In genomic region chr5:112655513-112655912, GRCh38 we compare ENCODE assay signal across 40 cellular contexts.
"Had no signal": no experiment of that assay in that cellular context is flagged by ENCODE, and none has a peak within 500 bp of the region (broad histone marks: within the 10 kb centered on the region; RNA-seq: fewer than 3 reads in every experiment).

No MANE protein-coding gene starts in this region.

- H3K4me3 Mint-ChIP-seq: activated naive CD4-positive, alpha-beta T cell treated with anti-CD3 and anti-CD28 coated beads for 36 hours; activated naive CD4-positive, alpha-beta T cell treated with anti-CD3 and anti-CD28 coated beads, Interleukin-2, amount 10 ng/mL, durations not matched to agents 7 days and 5 days; activated naive CD4-positive, alpha-beta T cell treated with anti-CD3 and anti-CD28 coated beads, Interleukin-2, amount 50 U/mL, for 24 hours; activated naive CD8-positive, alpha-beta T cell; activated naive CD8-positive, alpha-beta T cell treated with anti-CD3 and anti-CD28 coated beads for 36 hours; activated naive CD8-positive, alpha-beta T cell treated with anti-CD3 and anti-CD28 coated beads, Interleukin-2, amount 10 ng/mL, durations not matched to agents 7 days and 5 days; activated naive CD8-positive, alpha-beta T cell treated with anti-CD3 and anti-CD28 coated beads, Interleukin-2, amount 50 U/mL, for 24 hours; activated T-cell treated with anti-CD3 and anti-CD28 coated beads, Interleukin-2, amount 50 U/mL, for 24 hours; activated T-cell treated with anti-CD3 and anti-CD28 coated beads, Interleukin-2, amount 50 U/mL, for 4 hours; activated T-cell treated with anti-CD3 and anti-CD28 coated beads, Interleukin-2, amount 50 U/mL, for 72 hours; activated T-helper 1 cell treated with anti-CD3 and anti-CD28 coated beads, Interleukin-12 subunit alpha, Interleukin-12 subunit beta, Interleukin-2, Interleukin-4 antibody, amounts not matched to agents 30 ng/mL and 10 ng/mL and 1 ng/mL, durations not matched to agents 14 hours and 24 hours and 36 hours; activated T-helper 17 cell treated with anti-CD3 and anti-CD28 coated beads, Interleukin-2, amount 50 U/mL, for 72 hours; brain; central memory CD8-positive, alpha-beta T cell had no signal

- H3K27ac ChIP-seq: adrenal gland, ascending aorta, brain microvascular endothelial cell, breast epithelium, cardiac muscle cell had no signal

- H3K27me3 ChIP-seq: adrenal gland, ascending aorta, brain microvascular endothelial cell, breast epithelium, cardiac muscle cell had no signal

- H3K4me1 Mint-ChIP-seq: activated naive CD4-positive, alpha-beta T cell treated with anti-CD3 and anti-CD28 coated beads, Interleukin-2, amount 10 ng/mL, durations not matched to agents 7 days and 5 days; activated naive CD4-positive, alpha-beta T cell treated with anti-CD3 and anti-CD28 coated beads, Interleukin-2, amount 50 U/mL, for 24 hours; activated naive CD8-positive, alpha-beta T cell treated with anti-CD3 and anti-CD28 coated beads for 36 hours; activated naive CD8-positive, alpha-beta T cell treated with anti-CD3 and anti-CD28 coated beads, Interleukin-2, amount 10 ng/mL, durations not matched to agents 7 days and 5 days; activated naive CD8-positive, alpha-beta T cell treated with anti-CD3 and anti-CD28 coated beads, Interleukin-2, amount 50 U/mL, for 24 hours; activated T-helper 17 cell treated with anti-CD3 and anti-CD28 coated beads, Interleukin-2, amount 50 U/mL, for 72 hours; central memory CD8-positive, alpha-beta T cell had no signal

- H3K36me3 ChIP-seq: adrenal gland, ascending aorta, brain microvascular endothelial cell, breast epithelium, cardiac muscle cell had no signal

- H3K4me3 ChIP-seq: adrenal gland, ascending aorta, breast epithelium, cardiac muscle cell had no signal

- FAIRE-seq: astrocyte, bronchial epithelial cell had no signal

- H3K9me3 Mint-ChIP-seq: activated T-helper 2 cell treated with anti-CD3 and anti-CD28 coated beads, Interferon-gamma antibody, Interleukin-2, Interleukin-4, amounts not matched to agents 10 μg/mL and 5 μg/mL and 100 μg/mL, durations not matched to agents 14 hours and 24 hours and 36 hours had no signal

- H3K4me1 ChIP-seq: adrenal gland, ascending aorta, breast epithelium had no signal

- H3K36me3 Mint-ChIP-seq: activated naive CD4-positive, alpha-beta T cell treated with anti-CD3 and anti-CD28 coated beads, Interleukin-2, amount 10 ng/mL, durations not matched to agents 7 days and 5 days; activated naive CD8-positive, alpha-beta T cell treated with anti-CD3 and anti-CD28 coated beads, Interleukin-2, amount 10 ng/mL, durations not matched to agents 7 days and 5 days had no signal

- DNase-seq: activated effector memory CD4-positive, alpha-beta T cell treated with anti-CD3 and anti-CD28 coated beads, Interleukin-2, amount 50 U/mL, for 16 hours; activated effector memory CD4-positive, alpha-beta T cell treated with Interleukin-2 at 50 U/mL for 16 hours; activated gamma-delta T cell; activated gamma-delta T cell treated with Interleukin-2 at 50 U/mL for 16 hours; activated naive CD4-positive, alpha-beta T cell; activated naive CD4-positive, alpha-beta T cell treated with anti-CD3 and anti-CD28 coated beads for 36 hours; activated naive CD4-positive, alpha-beta T cell treated with anti-CD3 and anti-CD28 coated beads, Interleukin-2, amount 10 ng/mL, durations not matched to agents 7 days and 5 days; activated naive CD4-positive, alpha-beta T cell treated with anti-CD3 and anti-CD28 coated beads, Interleukin-2, amount 50 U/mL, for 16 hours; activated naive CD4-positive, alpha-beta T cell treated with Interleukin-2 at 50 U/mL for 16 hours; activated naive CD8-positive, alpha-beta T cell treated with anti-CD3 and anti-CD28 coated beads for 36 hours; activated naive CD8-positive, alpha-beta T cell treated with anti-CD3 and anti-CD28 coated beads, Interleukin-2, amount 10 ng/mL, durations not matched to agents 7 days and 5 days; activated naive CD8-positive, alpha-beta T cell treated with anti-CD3 and anti-CD28 coated beads, Interleukin-2, amount 50 U/mL, for 24 hours; activated T-cell treated with anti-CD3 and anti-CD28 coated beads for 4 hours; activated T-cell treated with anti-CD3 and anti-CD28 coated beads, Interleukin-2, amount 50 U/mL, for 1 hour; activated T-cell treated with anti-CD3 and anti-CD28 coated beads, Interleukin-2, amount 50 U/mL, for 24 hours; activated T-cell treated with anti-CD3 and anti-CD28 coated beads, Interleukin-2, amount 50 U/mL, for 4 hours; activated T-cell treated with anti-CD3 and anti-CD28 coated beads, Interleukin-2, amount 50 U/mL, for 48 hours; activated T-cell treated with anti-CD3 and anti-CD28 coated beads, Interleukin-2, amount 50 U/mL, for 72 hours; adrenal gland; amniotic stem cell; amygdala; anterior cingulate cortex; aorta; brain microvascular endothelial cell; caudate nucleus; central memory CD4-positive, alpha-beta T cell; cerebellar nuclear complex had no signal

- H3K27ac Mint-ChIP-seq: activated naive CD4-positive, alpha-beta T cell treated with anti-CD3 and anti-CD28 coated beads for 36 hours; activated naive CD4-positive, alpha-beta T cell treated with anti-CD3 and anti-CD28 coated beads, Interleukin-2, amount 10 ng/mL, durations not matched to agents 7 days and 5 days; activated naive CD4-positive, alpha-beta T cell treated with anti-CD3 and anti-CD28 coated beads, Interleukin-2, amount 50 U/mL, for 24 hours; activated naive CD4-positive, alpha-beta T cell treated with anti-CD3 and anti-CD28 coated beads, Interleukin-2, amount 50 U/mL, for 72 hours; activated naive CD8-positive, alpha-beta T cell; activated naive CD8-positive, alpha-beta T cell treated with anti-CD3 and anti-CD28 coated beads for 36 hours; activated naive CD8-positive, alpha-beta T cell treated with anti-CD3 and anti-CD28 coated beads, Interleukin-2, amount 10 ng/mL, durations not matched to agents 7 days and 5 days; activated naive CD8-positive, alpha-beta T cell treated with anti-CD3 and anti-CD28 coated beads, Interleukin-2, amount 50 U/mL, for 24 hours; activated T-cell treated with anti-CD3 and anti-CD28 coated beads, Interleukin-2, amount 50 U/mL, for 24 hours; activated T-cell treated with anti-CD3 and anti-CD28 coated beads, Interleukin-2, amount 50 U/mL, for 72 hours; activated T-helper 1 cell treated with anti-CD3 and anti-CD28 coated beads, Interleukin-12 subunit alpha, Interleukin-12 subunit beta, Interleukin-2, Interleukin-4 antibody, amounts not matched to agents 30 ng/mL and 10 ng/mL and 1 ng/mL, durations not matched to agents 14 hours and 24 hours and 36 hours; activated T-helper 17 cell treated with anti-CD3 and anti-CD28 coated beads, Interleukin-2, amount 50 U/mL, for 72 hours; activated T-helper 2 cell treated with anti-CD3 and anti-CD28 coated beads, Interferon-gamma antibody, Interleukin-2, Interleukin-4, amounts not matched to agents 10 μg/mL and 5 μg/mL and 100 μg/mL, durations not matched to agents 14 hours and 24 hours and 36 hours; brain had no signal

- ATAC-seq: activated naive CD4-positive, alpha-beta T cell treated with anti-CD3 and anti-CD28 coated beads, Interleukin-2, amount 50 U/mL, for 72 hours; activated naive CD8-positive, alpha-beta T cell treated with anti-CD3 and anti-CD28 coated beads, Interleukin-2, amount 50 U/mL, for 24 hours; activated T-cell treated with anti-CD3 and anti-CD28 coated beads, Interleukin-2, amount 50 U/mL, for 4 hours; activated T-cell treated with anti-CD3 and anti-CD28 coated beads, Interleukin-2, amount 50 U/mL, for 72 hours; activated T-helper 17 cell treated with anti-CD3 and anti-CD28 coated beads, Interleukin-2, amount 50 U/mL, for 72 hours had no signal

- H3K9me3 ChIP-seq: adrenal gland, breast epithelium had no signal
